1 cellular context compared by ENCODE assay signal in genomic region chr2:55050133-55050994, GRCh38.
TF ChIP-seq lines count a peak whose summit lies in the region.

A gene with protein sequence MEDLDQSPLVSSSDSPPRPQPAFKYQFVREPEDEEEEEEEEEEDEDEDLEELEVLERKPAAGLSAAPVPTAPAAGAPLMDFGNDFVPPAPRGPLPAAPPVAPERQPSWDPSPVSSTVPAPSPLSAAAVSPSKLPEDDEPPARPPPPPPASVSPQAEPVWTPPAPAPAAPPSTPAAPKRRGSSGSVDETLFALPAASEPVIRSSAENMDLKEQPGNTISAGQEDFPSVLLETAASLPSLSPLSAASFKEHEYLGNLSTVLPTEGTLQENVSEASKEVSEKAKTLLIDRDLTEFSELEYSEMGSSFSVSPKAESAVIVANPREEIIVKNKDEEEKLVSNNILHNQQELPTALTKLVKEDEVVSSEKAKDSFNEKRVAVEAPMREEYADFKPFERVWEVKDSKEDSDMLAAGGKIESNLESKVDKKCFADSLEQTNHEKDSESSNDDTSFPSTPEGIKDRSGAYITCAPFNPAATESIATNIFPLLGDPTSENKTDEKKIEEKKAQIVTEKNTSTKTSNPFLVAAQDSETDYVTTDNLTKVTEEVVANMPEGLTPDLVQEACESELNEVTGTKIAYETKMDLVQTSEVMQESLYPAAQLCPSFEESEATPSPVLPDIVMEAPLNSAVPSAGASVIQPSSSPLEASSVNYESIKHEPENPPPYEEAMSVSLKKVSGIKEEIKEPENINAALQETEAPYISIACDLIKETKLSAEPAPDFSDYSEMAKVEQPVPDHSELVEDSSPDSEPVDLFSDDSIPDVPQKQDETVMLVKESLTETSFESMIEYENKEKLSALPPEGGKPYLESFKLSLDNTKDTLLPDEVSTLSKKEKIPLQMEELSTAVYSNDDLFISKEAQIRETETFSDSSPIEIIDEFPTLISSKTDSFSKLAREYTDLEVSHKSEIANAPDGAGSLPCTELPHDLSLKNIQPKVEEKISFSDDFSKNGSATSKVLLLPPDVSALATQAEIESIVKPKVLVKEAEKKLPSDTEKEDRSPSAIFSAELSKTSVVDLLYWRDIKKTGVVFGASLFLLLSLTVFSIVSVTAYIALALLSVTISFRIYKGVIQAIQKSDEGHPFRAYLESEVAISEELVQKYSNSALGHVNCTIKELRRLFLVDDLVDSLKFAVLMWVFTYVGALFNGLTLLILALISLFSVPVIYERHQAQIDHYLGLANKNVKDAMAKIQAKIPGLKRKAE (minus strand): TSS chr2:55050451. CDS start chr2:55050300, 151 bp downstream.

TF ChIP-seq in GM23338, 12 proteins besides CTCF, POLR2A, EP300 and RAD21 (continued from another document):
- TF ChIP-seq ZNF462 (CRISPR knock-in tag; IDR thresholded peaks at IDR 0.05) (no peak), JUNB (IDR thresholded peaks at IDR 0.05; ENCODE audit: unreplicated experiment) (no peak), CREB1 (CRISPR knock-in tag; IDR thresholded peaks at IDR 0.05; ENCODE audit: low read depth) (peak; percentile 78), EZH2 (IDR thresholded peaks at IDR 0.05; ENCODE audit: low read depth, unreplicated experiment) (no peak), EZH2phosphoT487 (IDR thresholded peaks at IDR 0.05; ENCODE audit: unreplicated experiment) (no peak), ZNF114 (CRISPR knock-in tag; IDR thresholded peaks at IDR 0.05) (no peak), REST (IDR thresholded peaks at IDR 0.05; ENCODE audit: unreplicated experiment) (no peak), STAT1 (IDR thresholded peaks at IDR 0.05; ENCODE audit: unreplicated experiment) (no peak)
- TF ChIP-seq, protein P1, sequence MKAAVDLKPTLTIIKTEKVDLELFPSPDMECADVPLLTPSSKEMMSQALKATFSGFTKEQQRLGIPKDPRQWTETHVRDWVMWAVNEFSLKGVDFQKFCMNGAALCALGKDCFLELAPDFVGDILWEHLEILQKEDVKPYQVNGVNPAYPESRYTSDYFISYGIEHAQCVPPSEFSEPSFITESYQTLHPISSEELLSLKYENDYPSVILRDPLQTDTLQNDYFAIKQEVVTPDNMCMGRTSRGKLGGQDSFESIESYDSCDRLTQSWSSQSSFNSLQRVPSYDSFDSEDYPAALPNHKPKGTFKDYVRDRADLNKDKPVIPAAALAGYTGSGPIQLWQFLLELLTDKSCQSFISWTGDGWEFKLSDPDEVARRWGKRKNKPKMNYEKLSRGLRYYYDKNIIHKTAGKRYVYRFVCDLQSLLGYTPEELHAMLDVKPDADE (IDR thresholded peaks at IDR 0.05), result no peak
